ENCODE assay signal across 8 cellular contexts in the genomic region with DNA sequence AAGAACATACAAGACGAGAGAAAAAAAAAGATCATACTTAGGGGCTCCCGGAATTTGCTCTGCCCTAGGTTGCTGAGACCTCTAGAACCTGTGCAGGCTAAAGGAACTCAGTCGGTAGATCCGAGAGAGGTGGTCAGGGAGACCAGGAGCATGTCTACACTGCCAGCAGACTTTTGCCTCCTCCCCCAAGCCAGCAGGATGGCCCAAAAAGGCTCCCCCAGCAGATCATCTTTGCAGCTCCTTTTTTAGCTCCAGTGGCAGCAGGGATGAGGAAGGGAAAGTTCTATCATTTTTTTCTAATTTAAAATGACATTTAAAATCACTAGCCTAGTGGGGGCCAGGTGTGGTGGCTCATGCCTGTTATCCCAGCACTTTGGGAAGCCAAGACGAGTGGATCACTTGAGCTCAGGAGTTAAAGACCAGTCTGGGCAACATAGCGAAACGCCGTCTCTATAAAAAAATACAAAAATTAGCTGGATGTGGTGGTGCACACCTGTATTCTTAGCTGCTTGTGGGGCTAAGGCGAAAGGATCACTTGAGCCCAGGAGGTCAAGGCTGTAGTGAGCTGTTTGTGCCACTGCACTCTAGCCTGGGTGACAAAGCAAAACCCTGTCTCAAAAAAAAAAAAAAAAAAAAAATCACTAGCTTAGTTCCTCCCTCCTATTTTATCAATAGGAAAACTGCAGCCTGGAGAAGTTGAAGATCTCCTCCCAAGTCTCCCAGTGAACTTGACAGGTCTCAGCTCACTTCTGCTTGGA.
DNase-seq lines count a peak whose midpoint lies in the region; ATAC-seq and TF ChIP-seq lines count a peak whose summit lies in the region.

No MANE protein-coding gene starts in this region.

- H3K27me3 Mint-ChIP-seq in T-helper 1 cell treated with Interleukin-12 subunit alpha and Interleukin-12 subunit beta and Interleukin-4 antibody, amounts not matched to agents 30 μg/mL and 1 μg/mL, for 36 hours (ENCODE audit: low read depth): no peaks in the 10 kb centered on the region
- no peaks in the 10 kb centered on the region for H3K27me3 Mint-ChIP-seq in activated CD8-positive, alpha-beta T cell treated with anti-CD3 and anti-CD28 coated beads for 36 hours

- intact Hi-C loops in activated CD8-positive, alpha-beta T cell treated with anti-CD3 and anti-CD28 coated beads for 36 hours (cut with micrococcal nuclease): no loop called here
- intact Hi-C loops in stomach (cut with DNase I; ENCODE audit: low total_unique reads): no loop called here

- no peak for TF ChIP-seq POLR2A in stomach (IDR thresholded peaks at IDR 0.05)

- CTCF ChIA-PET in activated CD8-positive, alpha-beta T cell treated with anti-CD3 and anti-CD28 coated beads for 36 hours (lab: Charles Lee): interaction anchor here (1.0 to 1.7 kb wide), 3 partner anchors 16 to 391 kb away, joined by 3 to 4 read pairs (median 3); a partner anchor contains a TSS

- no peaks in the 10 kb centered on the region for H3K27me3 ChIP-seq in iPS-20b (ENCODE audit: insufficient read depth, low read length)
- no peaks in the 10 kb centered on the region for H3K27me3 ChIP-seq in stomach

- peaks cover 47% of the 10 kb centered on the region for H3K4me1 Mint-ChIP-seq in T-helper 1 cell treated with Interleukin-12 subunit alpha and Interleukin-12 subunit beta and Interleukin-4 antibody, amounts not matched to agents 30 μg/mL and 1 μg/mL, for 36 hours (ENCODE audit: low read depth)
- H3K4me1 Mint-ChIP-seq in activated CD8-positive, alpha-beta T cell treated with anti-CD3 and anti-CD28 coated beads for 36 hours (ENCODE audit: low read depth): peaks cover 38% of the 10 kb centered on the region

- TF ChIP-seq CTCF in activated CD8-positive, alpha-beta T cell treated with anti-CD3 and anti-CD28 coated beads for 36 hours (IDR thresholded peaks at IDR 0.05): no peak
- no peak for TF ChIP-seq CTCF in stomach (IDR thresholded peaks at IDR 0.05)

- H3K4me3 ChIP-seq in iPS-20b (ENCODE audit: low read length): no peak overlapping the region
- peak overlapping the region; percentile 10 to 28 (median 25) for H3K4me3 ChIP-seq in stomach

- H3K4me3 Mint-ChIP-seq in T-helper 1 cell treated with Interleukin-12 subunit alpha and Interleukin-12 subunit beta and Interleukin-4 antibody, amounts not matched to agents 30 μg/mL and 1 μg/mL, for 36 hours: peak overlapping the region; percentile 77
- peak overlapping the region; percentile 66 for H3K4me3 Mint-ChIP-seq in activated CD8-positive, alpha-beta T cell treated with anti-CD3 and anti-CD28 coated beads for 36 hours

- no peak for TF ChIP-seq EP300 in stomach (IDR thresholded peaks at IDR 0.05)

- peaks cover 12% of the 10 kb centered on the region for H3K36me3 Mint-ChIP-seq in T-helper 1 cell treated with Interleukin-12 subunit alpha and Interleukin-12 subunit beta and Interleukin-4 antibody, amounts not matched to agents 30 μg/mL and 1 μg/mL, for 36 hours (ENCODE audit: low read depth)
- no peaks in the 10 kb centered on the region for H3K36me3 Mint-ChIP-seq in activated CD8-positive, alpha-beta T cell treated with anti-CD3 and anti-CD28 coated beads for 36 hours (ENCODE audit: low read depth)

- H3K27ac ChIP-seq in iPS-20b (ENCODE audit: low read length) (peak overlapping the region; percentile 40), stomach (peak overlapping the region in 4 of 5 donors; percentile 77 to 85 (median 81))

- peak overlapping the region; percentile 90 for H3K27ac Mint-ChIP-seq in T-helper 1 cell treated with Interleukin-12 subunit alpha and Interleukin-12 subunit beta and Interleukin-4 antibody, amounts not matched to agents 30 μg/mL and 1 μg/mL, for 36 hours
- H3K27ac Mint-ChIP-seq in activated CD8-positive, alpha-beta T cell treated with anti-CD3 and anti-CD28 coated beads for 36 hours: peak overlapping the region; percentile 81

- H3K9ac ChIP-seq in iPS-20b (ENCODE audit: low read depth, low read length): no peak overlapping the region

- no peaks in the 10 kb centered on the region for H3K9me3 Mint-ChIP-seq in T-helper 1 cell treated with Interleukin-12 subunit alpha and Interleukin-12 subunit beta and Interleukin-4 antibody, amounts not matched to agents 30 μg/mL and 1 μg/mL, for 36 hours
- no peaks in the 10 kb centered on the region for H3K9me3 Mint-ChIP-seq in activated CD8-positive, alpha-beta T cell treated with anti-CD3 and anti-CD28 coated beads for 36 hours

- H3K36me3 ChIP-seq in iPS-20b (ENCODE audit: insufficient read depth, low read depth, low read length): 0 out of 2 replicates have a peak, but pooled peaks cover 9% of the 10 kb centered on the region
- H3K36me3 ChIP-seq in stomach: no peaks in the 10 kb centered on the region

- DNase-seq in T-helper 1 cell (no peak), stomach (no peak)
- DNase-seq in activated CD8-positive, alpha-beta T cell treated with anti-CD3 and anti-CD28 coated beads for 36 hours: no peak
- DNase-seq in effector CD4-positive, alpha-beta T cell: no peak

- H3K9me3 ChIP-seq in iPS-20b (ENCODE audit: insufficient read depth, low read depth, low read length) (no peaks in the 10 kb centered on the region), stomach (no peaks in the 10 kb centered on the region)

- POLR2A ChIA-PET in activated CD8-positive, alpha-beta T cell treated with anti-CD3 and anti-CD28 coated beads for 36 hours (lab: Charles Lee): interaction anchor here (1.1 kb wide), 1 partner anchor 122 kb away, joined by 3 read pairs; no protein-coding TSS in a partner anchor

- H3K4me1 ChIP-seq in iPS-20b (ENCODE audit: insufficient read depth, low read length) (peaks cover 14% of the 10 kb centered on the region; the same call in 1 of the 2 replicates), stomach (peaks cover 78 to 87% (median 81%) of the 10 kb centered on the region in 4 donors)

- ATAC-seq in activated CD8-positive, alpha-beta T cell treated with anti-CD3 and anti-CD28 coated beads for 36 hours: no peak
- no peak for ATAC-seq in HG03469 (IDR thresholded peaks at IDR 0.05; ENCODE audit: unreplicated experiment)
- ATAC-seq in HG03520 (IDR thresholded peaks at IDR 0.05; ENCODE audit: unreplicated experiment): no peak

- 74 to 87% (median 84%) methylated on average over 9 of the region's 9 CpGs for WGBS in stomach, 5 donors
